In genomic region chr12:71165780-71166179, GRCh38 we compare ENCODE assay signal across 4 cellular contexts. TPM values are rescaled to one million over a fixed set of nuclear protein-coding genes. Genes with fewer than 3 reads are reported as not detected.
"Had no signal": no experiment of that assay in that cellular context is flagged by ENCODE, and none has a peak within 500 bp of the region (broad histone marks: within the 10 kb centered on the region; RNA-seq: fewer than 3 reads in every experiment).

No MANE protein-coding gene starts in this region.

RNA-seq across cellular contexts. Expression of gene TSPAN8, which starts 8.0 kb away (rescaled TPM):
- total RNA-seq: GM23338, H1, H9 had no signal
- polyA plus RNA-seq: GM23338, H1, IgD-negative memory B cell had no signal
